Comparison of ENCODE assay signal across 20 cellular contexts in genomic region chr5:145678255-145678654, GRCh38.
DNase-seq lines count a peak whose midpoint lies in the region; ATAC-seq and TF ChIP-seq lines count a peak whose summit lies in the region.
"Had no signal": no experiment of that assay in that cellular context is flagged by ENCODE, and none has a peak within 500 bp of the region (broad histone marks: within the 10 kb centered on the region; RNA-seq: fewer than 3 reads in every experiment).

No MANE protein-coding gene starts in this region.

- H3K36me3 Mint-ChIP-seq in endothelial cell (ENCODE audit: low read depth, unreplicated experiment), result no peaks in the 10 kb centered on the region
- H3K36me3 Mint-ChIP-seq: CD8-positive, alpha-beta T cell had no signal

- peak; percentile 75 for ATAC-seq in PC-3
- ATAC-seq in left colon, result peak; percentile 79
- ATAC-seq: A549; CD8-positive, alpha-beta T cell had no signal

- CTCF ChIA-PET in PC-3 (lab: Charles Lee), result no interaction called here

- H3K27me3 Mint-ChIP-seq in endothelial cell (ENCODE audit: unreplicated experiment), result no peaks in the 10 kb centered on the region
- H3K27me3 Mint-ChIP-seq: B cell; CD4-positive, alpha-beta T cell had no signal

- TF ChIP-seq CTCF in LNCaP clone FGC (IDR thresholded peaks at IDR 0.05; ENCODE audit: control insufficient read depth, extremely low read depth, insufficient read depth) (no peak), PC-3 (conservative IDR thresholded peaks at IDR 0.05; ENCODE audit: low read depth, low read length) (no peak), osteoblast (IDR thresholded peaks at IDR 0.05; ENCODE audit: extremely low read depth, low read depth, low read length) (no peak), endothelial cell (IDR thresholded peaks at IDR 0.05; ENCODE audit: unreplicated experiment) (no peak)

- no peak overlapping the region for H3K4me3 Mint-ChIP-seq in endothelial cell (ENCODE audit: unreplicated experiment)
- H3K4me3 Mint-ChIP-seq: B cell; CD4-positive, alpha-beta T cell; CD8-positive, alpha-beta T cell had no signal

- H3K4me1 ChIP-seq in PC-3 (ENCODE audit: insufficient read depth, low read length) (no peaks in the 10 kb centered on the region), osteoblast (ENCODE audit: insufficient read depth, low read length) (no peaks in the 10 kb centered on the region)

- H3K79me2 ChIP-seq in PC-3 (ENCODE audit: low read length) (no peaks in the 10 kb centered on the region), osteoblast (ENCODE audit: insufficient read depth, low read length) (no peaks in the 10 kb centered on the region)

- H3K27ac ChIP-seq in PC-3 (ENCODE audit: low read length) (no peak overlapping the region), osteoblast (ENCODE audit: low read depth, low read length) (no peak overlapping the region)
- H3K27ac ChIP-seq: 22Rv1; A549; BLaER1 treated with 17β-estradiol and CSF1 and Interleukin-3, amounts not matched to agents 10 nM and 100 nM; C4-2B had no signal

- H3K9me3 ChIP-seq in PC-3 (ENCODE audit: low read length) (no peaks in the 10 kb centered on the region), osteoblast (ENCODE audit: low read depth, low read length) (no peaks in the 10 kb centered on the region)
- H3K9me3 ChIP-seq: A549; BLaER1 treated with 17β-estradiol and CSF1 and Interleukin-3, amounts not matched to agents 10 nM and 100 nM; Caco-2 had no signal

- no peaks in the 10 kb centered on the region for H3K9me2 ChIP-seq in PC-3 (replicated peaks; ENCODE audit: low read length)

- H3K4me1 Mint-ChIP-seq in endothelial cell (ENCODE audit: unreplicated experiment), result no peaks in the 10 kb centered on the region
- H3K4me1 Mint-ChIP-seq: B cell had no signal

- DNase-seq in LNCaP clone FGC (ENCODE audit: low read depth) (peak; percentile 30), PC-3 (no peak), left colon (no peak), osteoblast (ENCODE audit: insufficient read length, low spot score, missing footprints) (peak; percentile 25), endothelial cell (ENCODE audit: low spot score) (no peak), NCI-H1105 (lab: John Stamatoyannopoulos, UW) (no peak), NCI-H1048 (lab: John Stamatoyannopoulos, UW) (no peak), nucleus accumbens (lab: John Stamatoyannopoulos, UW) (no peak)
- DNase-seq: AML-193; Caco-2; Calu3; CD4-positive, alpha-beta T cell; CD8-positive, alpha-beta T cell; DMS79 treated with DMSO at 0.1 percent for 48 hours; GF-D8 had no signal

- BruUV-seq in PC-3 (replicated peaks; lab: Mats Ljungman, UMichigan), result no TSS peak

- H3K27ac Mint-ChIP-seq in endothelial cell (ENCODE audit: unreplicated experiment), result no peak overlapping the region
- H3K27ac Mint-ChIP-seq: B cell; CD4-positive, alpha-beta T cell; CD8-positive, alpha-beta T cell had no signal

- H2AFZ ChIP-seq in PC-3 (ENCODE audit: low read length), result no peak overlapping the region
- peak overlapping the region; percentile 20 for H2AFZ ChIP-seq in osteoblast (ENCODE audit: low read length)

- H3K9me3 Mint-ChIP-seq in endothelial cell (ENCODE audit: unreplicated experiment), result no peaks in the 10 kb centered on the region
- H3K9me3 Mint-ChIP-seq: CD4-positive, alpha-beta T cell; CD8-positive, alpha-beta T cell had no signal

- intact Hi-C loops in PC-3 (cut with micrococcal nuclease) (loop anchor here (1.0 kb wide), 1 partner anchor 99 kb away; no protein-coding TSS in a partner anchor), left colon (cut with DNase I, micrococcal nuclease) (no loop called here)

- H3K27me3 ChIP-seq in PC-3 (ENCODE audit: low read length) (no peaks in the 10 kb centered on the region), osteoblast (ENCODE audit: insufficient read depth, low read length) (no peaks in the 10 kb centered on the region)
- H3K27me3 ChIP-seq: BLaER1 treated with 17β-estradiol and CSF1 and Interleukin-3, amounts not matched to agents 10 nM and 100 nM had no signal

- H3K4me3 ChIP-seq in LNCaP clone FGC (ENCODE audit: low read depth, low read length) (no peak overlapping the region), PC-3 (ENCODE audit: low read length) (no peak overlapping the region), osteoblast (ENCODE audit: insufficient read depth, low read length) (no peak overlapping the region)
- H3K4me3 ChIP-seq: A549; BLaER1 treated with 17β-estradiol and CSF1 and Interleukin-3, amounts not matched to agents 10 nM and 100 nM had no signal

- H3K4me2 ChIP-seq in PC-3 (ENCODE audit: low read length) (no peak overlapping the region), osteoblast (ENCODE audit: insufficient read depth, low read length) (no peak overlapping the region)
- H3K4me2 ChIP-seq: A549; BLaER1 treated with 17β-estradiol and CSF1 and Interleukin-3, amounts not matched to agents 10 nM and 100 nM had no signal

- POLR2A ChIA-PET in PC-3 (lab: Charles Lee; ENCODE audit: unreplicated experiment), result no interaction called here

- H3K36me3 ChIP-seq in PC-3 (ENCODE audit: low read depth, low read length) (no peaks in the 10 kb centered on the region), osteoblast (ENCODE audit: insufficient read depth, low read length) (no peaks in the 10 kb centered on the region)
- H3K36me3 ChIP-seq: BLaER1 treated with 17β-estradiol and CSF1 and Interleukin-3, amounts not matched to agents 10 nM and 100 nM had no signal

- H3K9ac ChIP-seq in PC-3 (ENCODE audit: low read length), result no peak overlapping the region
- H3K9ac ChIP-seq: BLaER1 treated with 17β-estradiol and CSF1 and Interleukin-3, amounts not matched to agents 10 nM and 100 nM had no signal

- H3F3A ChIP-seq in PC-3 (ENCODE audit: low read length, unreplicated experiment), result no peaks in the 10 kb centered on the region

- H4K20me1 ChIP-seq in PC-3 (ENCODE audit: low read length) (no peaks in the 10 kb centered on the region), osteoblast (ENCODE audit: insufficient read depth, low read length) (no peaks in the 10 kb centered on the region)
- H4K20me1 ChIP-seq: BLaER1 treated with 17β-estradiol and CSF1 and Interleukin-3, amounts not matched to agents 10 nM and 100 nM had no signal

Comparison
In these comparisons a context has a peak if more than half of its experiments do, and no peak if none do; other contexts are left out.
1. DNase-seq: peak in LNCaP clone FGC (single experiment) and osteoblast (single experiment); none in PC-3 (single experiment), left colon (0 of 2), endothelial cell (single experiment), NCI-H1105 (single experiment), NCI-H1048 (single experiment) and nucleus accumbens (0 of 56).